12 cellular contexts compared by ENCODE assay signal in the genomic region with DNA sequence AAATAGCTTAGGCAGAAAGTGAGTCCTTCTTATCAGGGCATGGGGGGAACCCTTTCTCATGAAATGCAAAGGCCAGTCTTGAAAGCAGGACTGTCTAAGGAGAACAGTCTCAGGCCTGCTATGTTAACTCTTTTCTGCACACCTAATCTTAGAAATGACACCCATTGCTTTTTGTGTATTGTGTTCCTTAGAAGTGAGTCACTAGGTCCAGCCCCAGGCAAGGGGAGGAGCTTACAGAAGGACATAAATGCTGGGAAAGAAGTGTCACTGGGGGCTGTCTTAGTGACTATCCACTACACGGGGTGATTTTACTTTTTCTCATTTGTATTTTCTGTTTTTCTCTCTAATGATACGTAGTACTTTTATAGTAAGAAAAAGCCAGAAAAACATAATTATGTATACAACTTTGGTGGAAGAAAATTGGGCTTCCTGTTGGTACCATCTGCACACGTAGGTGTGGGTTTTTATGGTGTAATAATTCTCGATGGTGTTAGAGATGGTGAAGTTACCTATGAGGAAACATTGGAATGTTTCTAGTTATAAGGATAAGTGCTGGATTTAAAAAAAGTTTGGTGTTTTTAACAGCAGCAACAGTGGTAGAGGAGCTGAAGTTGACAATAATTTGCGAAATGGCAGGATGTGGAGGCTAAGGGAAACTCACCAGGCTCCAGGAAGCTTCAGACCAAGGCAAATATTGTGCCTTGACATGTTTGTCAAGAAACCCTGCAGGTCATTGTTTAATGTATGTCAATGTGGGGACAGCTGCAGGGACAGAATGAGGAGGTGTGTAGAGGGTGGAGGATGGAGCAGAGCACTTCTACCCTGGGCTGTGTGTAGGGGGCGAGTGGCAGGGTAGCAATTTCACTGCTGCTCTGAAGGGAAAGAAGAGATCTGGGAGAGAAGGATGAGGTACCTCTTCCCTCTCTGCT.
A peak's percentile ranks its signal among the peaks of the same experiment; 100 is the strongest.
DNase-seq lines count a peak whose midpoint lies in the region; ATAC-seq and TF ChIP-seq lines count a peak whose summit lies in the region.
"Had no signal": no experiment of that assay in that cellular context is flagged by ENCODE, and none has a peak within 500 bp of the region (broad histone marks: within the 10 kb centered on the region; RNA-seq: fewer than 3 reads in every experiment).

No MANE protein-coding gene starts in this region.

- dilution Hi-C loops in IMR-90 (cut with HindIII; ENCODE audit: low sequenced_read_pairs, unreplicated experiment) = no loop called here

- H3K23ac ChIP-seq in IMR-90 (ENCODE audit: low read depth, low read length) = no peak overlapping the region

- H3K14ac ChIP-seq in IMR-90 (replicated peaks; ENCODE audit: low read depth, low read length) = no peak overlapping the region

- no peaks in the 10 kb centered on the region for H3K36me3 Mint-ChIP-seq in activated T-helper 17 cell treated with anti-CD3 and anti-CD28 coated beads, Interleukin-2, amount 50 U/mL, for 72 hours (ENCODE audit: low read depth)
- H3K36me3 Mint-ChIP-seq in T-helper 17 cell (ENCODE audit: low read depth) = no peaks in the 10 kb centered on the region

- H3K9ac ChIP-seq in IMR-90 (ENCODE audit: low read depth, low read length) = no peak overlapping the region

- no peak overlapping the region for H2AK9ac ChIP-seq in IMR-90 (replicated peaks; ENCODE audit: low read depth, low read length, poor library complexity)

- no peaks in the 10 kb centered on the region for H3K79me1 ChIP-seq in IMR-90 (ENCODE audit: low read depth in 1 of 2, low read length in 2 of 2)

- no peak for TF ChIP-seq POLR2A in IMR-90 (IDR thresholded peaks at IDR 0.05; ENCODE audit: low read depth, low read length)

- H3K27me3 ChIP-seq in IMR-90 (ENCODE audit: control insufficient read depth, insufficient read depth, low read length) = no peaks in the 10 kb centered on the region
- no peaks in the 10 kb centered on the region for H3K27me3 ChIP-seq in WERI-Rb-1 (ENCODE audit: insufficient read depth, low read depth, severe bottlenecking)

- POLR2A ChIA-PET in IMR-90 (lab: Charles Lee; ENCODE audit: unreplicated experiment) = no interaction called here

- ATAC-seq in IMR-90 (ENCODE audit: low read depth) = peak; percentile 71
- ATAC-seq in activated T-helper 17 cell treated with anti-CD3 and anti-CD28 coated beads, Interleukin-2, amount 50 U/mL, for 72 hours (replicated peaks) = peak; percentile 71
- ATAC-seq in left colon = peak; percentile 76
- ATAC-seq in T-helper 17 cell = no peak

- no peak for TF ChIP-seq CTCF in IMR-90 (conservative IDR thresholded peaks at IDR 0.05; ENCODE audit: low read depth, low read length)
- no peak for TF ChIP-seq CTCF in WERI-Rb-1 (IDR thresholded peaks at IDR 0.05; ENCODE audit: low read depth, low read length)

- H2AFZ ChIP-seq in IMR-90 (replicated peaks; ENCODE audit: low read length, poor library complexity) = no peak overlapping the region

- H3K56ac ChIP-seq in IMR-90 (ENCODE audit: extremely low read depth, insufficient read depth, low read length) = no peak overlapping the region

- H4K20me1 ChIP-seq in IMR-90 (ENCODE audit: insufficient read depth, low read length) = no peaks in the 10 kb centered on the region

- no peak overlapping the region for H4K8ac ChIP-seq in IMR-90 (ENCODE audit: low read depth in 2 of 2, low read length in 2 of 2)

- H3K9me3 ChIP-seq in IMR-90 (ENCODE audit: control insufficient read depth, insufficient read depth, low read length) = no peaks in the 10 kb centered on the region
- no peaks in the 10 kb centered on the region for H3K9me3 ChIP-seq in T-helper 17 cell (ENCODE audit: control insufficient read depth, low read length, poor library complexity, severe bottlenecking)
- no peaks in the 10 kb centered on the region for H3K9me3 ChIP-seq in WERI-Rb-1 (ENCODE audit: severe bottlenecking)

- no peak overlapping the region for H2BK20ac ChIP-seq in IMR-90 (ENCODE audit: low read depth, low read length)

- H4K91ac ChIP-seq in IMR-90 (ENCODE audit: insufficient read depth, low read depth, low read length) = no peak overlapping the region

- BruUV-seq in IMR-90 (replicated peaks; lab: Mats Ljungman, UMichigan) = no TSS peak

- no peak overlapping the region for H3K4ac ChIP-seq in IMR-90 (ENCODE audit: low read depth, low read length)

- in situ Hi-C loops in IMR-90 (cut with MboI; ENCODE audit: low sequenced_read_pairs) = no loop called here

- H2BK120ac ChIP-seq in IMR-90 (ENCODE audit: low read depth, low read length) = no peak overlapping the region

- H4K5ac ChIP-seq in IMR-90 (ENCODE audit: low read depth, low read length) = no peak overlapping the region

- H2BK5ac ChIP-seq in IMR-90 (ENCODE audit: low read depth, low read length, poor library complexity, severe bottlenecking) = no peak overlapping the region

- H2AK5ac ChIP-seq in IMR-90 (ENCODE audit: low read depth, low read length) = no peak overlapping the region

- WGBS in IMR-90 (ENCODE audit: extremely low coverage in 2 of 2, insufficient read length in 1 of 2), 2 experiments = 75% methylated on average over 2 of the region's 6 CpGs; no CpG with 5 or more reads in 1 of the 2 experiments

- H3K9me1 ChIP-seq in IMR-90 (ENCODE audit: insufficient read depth, low read length) = peaks cover 3% of the 10 kb centered on the region; the same call in 1 of the 2 replicates

- no peaks in the 10 kb centered on the region for H3K4me1 Mint-ChIP-seq in activated T-helper 17 cell treated with anti-CD3 and anti-CD28 coated beads, Interleukin-2, amount 50 U/mL, for 72 hours
- no peaks in the 10 kb centered on the region for H3K4me1 Mint-ChIP-seq in T-helper 17 cell

- TF ChIP-seq RAD21 in IMR-90 (IDR thresholded peaks at IDR 0.05; ENCODE audit: low read length) = no peak

- no peak overlapping the region for H3K27ac Mint-ChIP-seq in activated T-helper 17 cell treated with anti-CD3 and anti-CD28 coated beads, Interleukin-2, amount 50 U/mL, for 72 hours
- H3K27ac Mint-ChIP-seq in T-helper 17 cell = no peak overlapping the region
- H3K27ac Mint-ChIP-seq: CD8-positive, alpha-beta memory T cell; natural killer cell treated with Interleukin-12 subunit alpha and Interleukin-12 subunit beta and Interleukin-15 and Interleukin-18, amount 100 ng/mL, for 72 hours had no signal

- no peaks in the 10 kb centered on the region; the same call in 1 of the 2 replicates for H3K4me1 ChIP-seq in IMR-90 (ENCODE audit: control insufficient read depth, insufficient read depth, low read length)

- DNase-seq in EH (ENCODE audit: low read depth) (peak; percentile 76), IMR-90 (peak; percentile 33), left colon (peak in 1 of 2 donors; percentile 39), germinal center (ENCODE audit: low spot score) (no peak), T-helper 17 cell (no peak), WERI-Rb-1 (no peak)
- DNase-seq: activated CD8-positive, alpha-beta memory T cell treated with anti-CD3 and anti-CD28 coated beads, Interleukin-2, amount 50 U/mL, for 4 hours; CD8-positive, alpha-beta memory T cell; NCI-H1436 treated with DMSO at 0.1 percent for 48 hours had no signal

- intact Hi-C loops in IMR-90 (cut with micrococcal nuclease) (no loop called here), left colon (cut with DNase I, micrococcal nuclease) (no loop called here)

- no peak overlapping the region for H3K18ac ChIP-seq in IMR-90 (ENCODE audit: low read depth, low read length)

- H3K4me3 ChIP-seq in IMR-90 (ENCODE audit: insufficient read depth, low read depth, low read length) (no peak overlapping the region), WERI-Rb-1 (ENCODE audit: low read depth, low read length) (no peak overlapping the region)

- CTCF ChIA-PET in IMR-90 (lab: Yijun Ruan, JAX) = no interaction called here

- H3K27ac ChIP-seq in IMR-90 (ENCODE audit: insufficient read depth, low read length) = no peak overlapping the region
- no peak overlapping the region for H3K27ac ChIP-seq in WERI-Rb-1
- H3K27ac ChIP-seq: HL-60 had no signal

- no peaks in the 10 kb centered on the region for H3K9me3 Mint-ChIP-seq in activated T-helper 17 cell treated with anti-CD3 and anti-CD28 coated beads, Interleukin-2, amount 50 U/mL, for 72 hours

- no peak overlapping the region for H3K4me3 Mint-ChIP-seq in activated T-helper 17 cell treated with anti-CD3 and anti-CD28 coated beads, Interleukin-2, amount 50 U/mL, for 72 hours
- H3K4me3 Mint-ChIP-seq in T-helper 17 cell = no peak overlapping the region
- H3K4me3 Mint-ChIP-seq: CD8-positive, alpha-beta memory T cell; natural killer cell treated with Interleukin-12 subunit alpha and Interleukin-12 subunit beta and Interleukin-15 and Interleukin-18, amount 100 ng/mL, for 72 hours had no signal

- H3K4me2 ChIP-seq in IMR-90 (ENCODE audit: low read depth, low read length) = no peak overlapping the region

- H3K36me3 ChIP-seq in IMR-90 (ENCODE audit: control insufficient read depth, insufficient read depth, low read length) (no peaks in the 10 kb centered on the region), WERI-Rb-1 (no peaks in the 10 kb centered on the region)

- no peaks in the 10 kb centered on the region for H3K27me3 Mint-ChIP-seq in activated T-helper 17 cell treated with anti-CD3 and anti-CD28 coated beads, Interleukin-2, amount 50 U/mL, for 72 hours
- no peaks in the 10 kb centered on the region for H3K27me3 Mint-ChIP-seq in T-helper 17 cell
- H3K27me3 Mint-ChIP-seq: natural killer cell treated with Interleukin-12 subunit alpha and Interleukin-12 subunit beta and Interleukin-15 and Interleukin-18, amount 100 ng/mL, for 72 hours had no signal

- no peak overlapping the region for H2BK15ac ChIP-seq in IMR-90 (ENCODE audit: low read depth, low read length)

TF ChIP-seq in IMR-90, 13 proteins besides CTCF, POLR2A, EP300 and RAD21 (continues in another document):
- TF ChIP-seq BHLHE40 (IDR thresholded peaks at IDR 0.05; ENCODE audit: low read depth, low read length) = no peak
- TF ChIP-seq, protein P1, sequence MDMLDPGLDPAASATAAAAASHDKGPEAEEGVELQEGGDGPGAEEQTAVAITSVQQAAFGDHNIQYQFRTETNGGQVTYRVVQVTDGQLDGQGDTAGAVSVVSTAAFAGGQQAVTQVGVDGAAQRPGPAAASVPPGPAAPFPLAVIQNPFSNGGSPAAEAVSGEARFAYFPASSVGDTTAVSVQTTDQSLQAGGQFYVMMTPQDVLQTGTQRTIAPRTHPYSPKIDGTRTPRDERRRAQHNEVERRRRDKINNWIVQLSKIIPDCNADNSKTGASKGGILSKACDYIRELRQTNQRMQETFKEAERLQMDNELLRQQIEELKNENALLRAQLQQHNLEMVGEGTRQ (IDR thresholded peaks at IDR 0.05; ENCODE audit: low read depth, low read length) = no peak
- TF ChIP-seq MAFK (IDR thresholded peaks at IDR 0.05; ENCODE audit: low read depth, low read length) = no peak
- TF ChIP-seq NFE2L2 (IDR thresholded peaks at IDR 0.05; ENCODE audit: low read depth, low read length) = no peak
- no peak for TF ChIP-seq CEBPB (IDR thresholded peaks at IDR 0.05; ENCODE audit: low read depth, low read length)
- no peak for TF ChIP-seq FOS (IDR thresholded peaks at IDR 0.05; ENCODE audit: low read depth, low read length)
- TF ChIP-seq SMC3 (IDR thresholded peaks at IDR 0.05; ENCODE audit: low read depth, low read length) = no peak

Comparison
In these comparisons a context has a peak if more than half of its experiments do, and no peak if none do; other contexts are left out.
1. DNase-seq: peak in EH (single experiment) and IMR-90 (single experiment); none in germinal center (single experiment), T-helper 17 cell (0 of 3) and WERI-Rb-1 (single experiment).